Comparison of ENCODE assay signal across 20 cellular contexts in the genomic region with DNA sequence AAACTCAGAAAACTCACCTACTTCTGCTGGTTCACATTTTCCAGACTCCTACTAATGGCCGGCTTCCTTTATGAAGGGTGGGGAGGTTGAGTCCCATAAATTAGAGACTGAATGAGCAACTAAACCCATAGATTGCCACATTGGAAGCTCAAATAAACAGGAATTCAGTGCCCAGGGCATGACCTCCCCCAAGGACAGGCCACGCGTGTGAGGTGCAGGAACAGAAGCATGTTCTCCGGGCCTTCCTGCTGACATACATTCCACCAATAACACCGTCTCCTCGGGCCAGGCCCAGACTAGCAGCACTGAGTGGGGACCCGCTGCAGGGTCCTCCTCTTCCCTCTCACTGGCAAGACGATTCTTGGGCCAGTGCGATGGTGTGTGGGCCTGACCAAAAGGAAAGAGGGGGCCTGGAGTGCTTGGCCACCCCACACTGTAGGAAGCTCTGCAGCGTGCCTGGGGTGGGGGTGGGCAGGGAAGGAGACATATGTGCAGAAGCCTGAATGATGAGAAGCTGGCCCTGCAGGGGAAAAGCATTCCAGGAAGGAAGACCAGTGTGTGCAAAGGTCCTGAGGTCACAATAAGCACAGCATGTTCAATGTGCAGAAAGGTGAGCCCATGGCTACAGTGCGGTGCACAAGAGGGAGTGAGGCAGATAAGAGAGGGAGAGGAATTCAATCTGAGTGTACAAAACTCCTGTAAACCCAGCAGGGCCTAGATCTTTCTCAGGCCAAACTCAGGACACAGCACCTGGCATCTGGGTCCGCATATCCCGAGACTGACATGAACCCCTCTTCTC. TPM values are rescaled to one million over a fixed set of nuclear protein-coding genes. Genes with fewer than 3 reads are reported as not detected.
DNase-seq lines count a peak whose midpoint lies in the region; ATAC-seq and TF ChIP-seq lines count a peak whose summit lies in the region.
"Had no signal": no experiment of that assay in that cellular context is flagged by ENCODE, and none has a peak within 500 bp of the region (broad histone marks: within the 10 kb centered on the region; RNA-seq: fewer than 3 reads in every experiment).

No MANE protein-coding gene starts in this region.

- H3K9me2 ChIP-seq in PC-9 (ENCODE audit: insufficient read depth) = no peaks in the 10 kb centered on the region

- no peak overlapping the region for H2BK120ac ChIP-seq in neuronal stem cell (ENCODE audit: low read depth, low read length)

- no peak overlapping the region for H3K23ac ChIP-seq in neuronal stem cell (ENCODE audit: low read depth, low read length, poor library complexity)

- no peak overlapping the region for H4K8ac ChIP-seq in neuronal stem cell (ENCODE audit: low read depth, low read length)

- H4K91ac ChIP-seq in neuronal stem cell (ENCODE audit: low read depth, low read length, poor library complexity) = no peak overlapping the region

- H3K4me3 ChIP-seq in BLaER1 treated with 17β-estradiol and CSF1 and Interleukin-3, amounts not matched to agents 10 nM and 100 nM = no peak overlapping the region
- H3K4me3 ChIP-seq in PC-9 (no peak overlapping the region), neuronal stem cell (ENCODE audit: low read length in 2 of 2) (no peak overlapping the region), colonic mucosa (no peak overlapping the region)
- no peak overlapping the region for H3K4me3 ChIP-seq in CD8-positive, alpha-beta T cell (ENCODE audit: low read depth, low read length)
- H3K4me3 ChIP-seq: A549, GM23248 had no signal

- H3K27me3 ChIP-seq in BLaER1 treated with 17β-estradiol and CSF1 and Interleukin-3, amounts not matched to agents 10 nM and 100 nM = peaks cover 0 to 23% (median 3%) of the 10 kb centered on the region in 11 experiments; a peak in 7 of 22 replicates
- H3K27me3 ChIP-seq in PC-9 (ENCODE audit: insufficient read depth, low read depth) (no peaks in the 10 kb centered on the region), neuronal stem cell (ENCODE audit: control insufficient read depth in 3 of 3, insufficient read depth in 3 of 3, low read depth in 1 of 3, low read length in 3 of 3) (peaks cover 0 to 32% (median 4%) of the 10 kb centered on the region in 3 experiments), colonic mucosa (no peaks in the 10 kb centered on the region)
- H3K27me3 ChIP-seq in CD8-positive, alpha-beta T cell (ENCODE audit: insufficient read depth, low read length) = no peaks in the 10 kb centered on the region
- H3K27me3 ChIP-seq: BE2C had no signal

- no peak overlapping the region for H3K9ac ChIP-seq in BLaER1 treated with 17β-estradiol and CSF1 and Interleukin-3, amounts not matched to agents 10 nM and 100 nM
- H3K9ac ChIP-seq in neuronal stem cell (ENCODE audit: low read depth, low read length, poor library complexity) (no peak overlapping the region), colonic mucosa (ENCODE audit: low read depth in 2 of 2, low read length in 2 of 2) (no peak overlapping the region)
- H3K9ac ChIP-seq: GM23248 had no signal

- DNase-seq in PC-9 (no peak), neuronal stem cell (ENCODE audit: low spot score) (no peak), NCI-H1930 (lab: John Stamatoyannopoulos, UW) (no peak), colonic mucosa (no peak)
- DNase-seq in central memory CD8-positive, alpha-beta T cell (ENCODE audit: low spot score in 2 of 2) = no peak
- DNase-seq in CD8-positive, alpha-beta T cell = no peak
- DNase-seq: 8988T; ACHN; AML-193; BE2C; C1 segment of cervical spinal cord; Caco-2; CD4-positive, alpha-beta memory T cell; DMS153; DND-41; GM23248; H7; HCEC 1CT had no signal

- peak overlapping the region in 8 of 11 experiments; percentile 22 to 94 (median 68); a peak in 12 of 22 replicates for H3K4me2 ChIP-seq in BLaER1 treated with 17β-estradiol and CSF1 and Interleukin-3, amounts not matched to agents 10 nM and 100 nM
- H3K4me2 ChIP-seq in PC-9 = no peak overlapping the region
- no peak overlapping the region for H3K4me2 ChIP-seq in neuronal stem cell (ENCODE audit: insufficient read depth, low read length, poor library complexity, severe bottlenecking)
- H3K4me2 ChIP-seq: A549 had no signal

- no peaks in the 10 kb centered on the region for H3K27me3 Mint-ChIP-seq in central memory CD8-positive, alpha-beta T cell
- peaks cover 2% of the 10 kb centered on the region for H3K27me3 Mint-ChIP-seq in CD8-positive, alpha-beta T cell (ENCODE audit: low read depth)

- H3K4me1 Mint-ChIP-seq in central memory CD8-positive, alpha-beta T cell = no peaks in the 10 kb centered on the region
- peaks cover 6% of the 10 kb centered on the region for H3K4me1 Mint-ChIP-seq in CD8-positive, alpha-beta T cell (ENCODE audit: low read depth)

- ATAC-seq in central memory CD8-positive, alpha-beta T cell (replicated peaks; ENCODE audit: extremely low read depth, poor library complexity, severe bottlenecking) = no peak
- ATAC-seq in CD8-positive, alpha-beta T cell = no peak
- ATAC-seq: A549 had no signal

- no peaks in the 10 kb centered on the region for H4K20me1 ChIP-seq in BLaER1 treated with 17β-estradiol and CSF1 and Interleukin-3, amounts not matched to agents 10 nM and 100 nM
- H4K20me1 ChIP-seq in PC-9 (ENCODE audit: insufficient read depth) = peaks cover 43% of the 10 kb centered on the region

- H3K79me2 ChIP-seq in PC-9 (ENCODE audit: low read depth) = peaks cover 41% of the 10 kb centered on the region

- no TSS peak for BruUV-seq in PC-9 (replicated peaks; lab: Mats Ljungman, UMichigan)

- H2AK5ac ChIP-seq in neuronal stem cell (ENCODE audit: low read depth, low read length) = peak overlapping the region; percentile 70

- intact Hi-C loops in PC-9 (cut with micrococcal nuclease; ENCODE audit: unreplicated experiment) (no loop called here), colonic mucosa (cut with DNase I) (no loop called here)
- intact Hi-C loops in CD8-positive, alpha-beta T cell (cut with DNase I, micrococcal nuclease) = no loop called here

- H3K4me3 Mint-ChIP-seq in central memory CD8-positive, alpha-beta T cell = peak overlapping the region; percentile 14
- no peak overlapping the region for H3K4me3 Mint-ChIP-seq in CD8-positive, alpha-beta T cell

- peaks cover 27 to 94% (median 54%) of the 10 kb centered on the region in 10 experiments for H3K4me1 ChIP-seq in BLaER1 treated with 17β-estradiol and CSF1 and Interleukin-3, amounts not matched to agents 10 nM and 100 nM
- 0 out of 2 replicates have a peak, but pooled peaks cover 5% of the 10 kb centered on the region for H3K4me1 ChIP-seq in PC-9 (replicated peaks; ENCODE audit: insufficient read depth)
- H3K4me1 ChIP-seq in neuronal stem cell (ENCODE audit: control insufficient read depth in 2 of 2, insufficient read depth in 1 of 2, low read depth in 1 of 2, low read length in 2 of 2) = peaks cover 0 to 3% of the 10 kb centered on the region in 2 donors
- peaks cover 9% of the 10 kb centered on the region for H3K4me1 ChIP-seq in CD8-positive, alpha-beta T cell (ENCODE audit: insufficient read depth, low read length)
- H3K4me1 ChIP-seq in colonic mucosa = no peaks in the 10 kb centered on the region
- H3K4me1 ChIP-seq: BE2C, Caco-2 had no signal

- H3K36me3 ChIP-seq in BLaER1 treated with 17β-estradiol and CSF1 and Interleukin-3, amounts not matched to agents 10 nM and 100 nM = peaks cover 0 to 43% (median 0%) of the 10 kb centered on the region in 11 experiments; a peak in 5 of 22 replicates
- peaks cover 31% of the 10 kb centered on the region; the same call in 1 of the 2 replicates for H3K36me3 ChIP-seq in PC-9 (ENCODE audit: low read depth)
- H3K36me3 ChIP-seq in neuronal stem cell (replicated peaks in 1 of 2; ENCODE audit: control insufficient read depth in 2 of 2, insufficient read depth in 2 of 2, low read length in 2 of 2) = no peaks in the 10 kb centered on the region
- no peaks in the 10 kb centered on the region for H3K36me3 ChIP-seq in CD8-positive, alpha-beta T cell (ENCODE audit: insufficient read depth, low read length)
- H3K36me3 ChIP-seq in colonic mucosa = no peaks in the 10 kb centered on the region
- H3K36me3 ChIP-seq: BE2C had no signal

- H3K4ac ChIP-seq in neuronal stem cell (ENCODE audit: low read length) = no peak overlapping the region

- H2AFZ ChIP-seq in PC-9 (no peak overlapping the region), neuronal stem cell (ENCODE audit: low read length) (no peak overlapping the region)
- H2AFZ ChIP-seq: GM23248 had no signal

- H3F3A ChIP-seq in PC-9 (ENCODE audit: insufficient read depth, low read depth) = peaks cover 78% of the 10 kb centered on the region

- CTCF ChIA-PET in PC-9 (lab: Charles Lee) = no interaction called here
- CTCF ChIA-PET in CD8-positive, alpha-beta T cell (lab: Charles Lee) = interaction anchor here (3.6 to 6.8 kb wide), 4 partner anchors 9 to 45 kb away, joined by 11 to 71 read pairs (median 38); no protein-coding TSS in a partner anchor

- no peak overlapping the region for H2BK12ac ChIP-seq in neuronal stem cell (ENCODE audit: low read length)

- peak overlapping the region; percentile 75 for H2BK15ac ChIP-seq in neuronal stem cell (ENCODE audit: low read length)

- H3K79me1 ChIP-seq in neuronal stem cell (ENCODE audit: low read depth, low read length) = no peaks in the 10 kb centered on the region

- H3K9me3 Mint-ChIP-seq in central memory CD8-positive, alpha-beta T cell = no peaks in the 10 kb centered on the region
- H3K9me3 Mint-ChIP-seq in CD8-positive, alpha-beta T cell = no peaks in the 10 kb centered on the region
- H3K9me3 Mint-ChIP-seq: CD4-positive, alpha-beta memory T cell had no signal

- POLR2A ChIA-PET in PC-9 (lab: Charles Lee; ENCODE audit: unreplicated experiment) = no interaction called here
- POLR2A ChIA-PET in CD8-positive, alpha-beta T cell (lab: Charles Lee) = no interaction called here

- peaks cover 4% of the 10 kb centered on the region for H3K36me3 Mint-ChIP-seq in central memory CD8-positive, alpha-beta T cell (ENCODE audit: insufficient read depth)
- no peaks in the 10 kb centered on the region for H3K36me3 Mint-ChIP-seq in CD8-positive, alpha-beta T cell
- H3K36me3 Mint-ChIP-seq: CD4-positive, alpha-beta memory T cell had no signal

- H3K18ac ChIP-seq in neuronal stem cell (ENCODE audit: low read length) = no peak overlapping the region

- no CpG with 5 or more reads among the region's 13 CpGs for WGBS in neuronal stem cell (ENCODE audit: extremely low coverage in 2 of 2, insufficient read length in 2 of 2, insufficient replicate concordance in 1 of 2), 2 donors

- no peaks in the 10 kb centered on the region for H3K9me3 ChIP-seq in BLaER1 treated with 17β-estradiol and CSF1 and Interleukin-3, amounts not matched to agents 10 nM and 100 nM (replicated peaks in 1 of 11)
- H3K9me3 ChIP-seq in PC-9 (ENCODE audit: insufficient read depth, low read depth) (no peaks in the 10 kb centered on the region), neuronal stem cell (replicated peaks in 1 of 2; ENCODE audit: control insufficient read depth in 2 of 2, insufficient read depth in 1 of 2, low read depth in 1 of 2, low read length in 2 of 2) (no peaks in the 10 kb centered on the region), colonic mucosa (no peaks in the 10 kb centered on the region)
- H3K9me3 ChIP-seq in CD8-positive, alpha-beta T cell (ENCODE audit: low read length) = no peaks in the 10 kb centered on the region
- H3K9me3 ChIP-seq: A549, BE2C, Caco-2 had no signal

- no peak overlapping the region for H3K14ac ChIP-seq in neuronal stem cell (ENCODE audit: low read length)

- no peak overlapping the region for H3K27ac Mint-ChIP-seq in central memory CD8-positive, alpha-beta T cell (ENCODE audit: low read depth)
- H3K27ac Mint-ChIP-seq in CD8-positive, alpha-beta T cell = no peak overlapping the region

- H2BK5ac ChIP-seq in neuronal stem cell (ENCODE audit: low read length) = peak overlapping the region; percentile 22

- TF ChIP-seq CTCF in PC-9 (conservative IDR thresholded peaks at IDR 0.05) = no peak
- no peak for TF ChIP-seq CTCF in CD8-positive, alpha-beta T cell (IDR thresholded peaks at IDR 0.05)
- TF ChIP-seq CTCF in colonic mucosa (IDR thresholded peaks at IDR 0.05) = no peak

- H3K27ac ChIP-seq in BLaER1 treated with 17β-estradiol and CSF1 and Interleukin-3, amounts not matched to agents 10 nM and 100 nM = peak overlapping the region in 8 of 11 experiments; percentile 21 to 80 (median 62); a peak in 9 of 22 replicates
- peak overlapping the region; percentile 18; the same call in 1 of the 2 replicates for H3K27ac ChIP-seq in PC-9
- no peak overlapping the region for H3K27ac ChIP-seq in neuronal stem cell (replicated peaks; ENCODE audit: low read length)
- no peak overlapping the region for H3K27ac ChIP-seq in CD8-positive, alpha-beta T cell (ENCODE audit: low read depth, low read length)
- H3K27ac ChIP-seq in colonic mucosa = no peak overlapping the region
- H3K27ac ChIP-seq: GM23248 had no signal

RNA-seq across cellular contexts. Expression of a gene that starts 12.0 kb away (rescaled TPM):
- total RNA-seq in PC-9 (2021) (116 and 119 TPM in 2 replicates), colonic mucosa (1 to 10 TPM; 2.6 to 5.1 TPM)
- polyA plus RNA-seq in neuronal stem cell (2013, experiment 1 of 2) = 4.1 TPM
- 4.1 TPM for polyA plus RNA-seq in neuronal stem cell (2013, experiment 2 of 2)
- total RNA-seq in CD8-positive, alpha-beta T cell = under 1 TPM in 1 of 2 experiments, not detected in 1; 0.22 TPM
- total RNA-seq: CD4-positive, alpha-beta memory T cell had no signal
- polyA plus RNA-seq: CD4-positive, alpha-beta memory T cell had no signal

Comparison
In these comparisons a context has a peak if more than half of its experiments do, and no peak if none do; other contexts are left out.
1. H3K27ac ChIP-seq: peak in BLaER1 treated with 17β-estradiol and CSF1 and Interleukin-3, amounts not matched to agents 10 nM and 100 nM (8 of 11) and PC-9 (single experiment); none in neuronal stem cell (single experiment), CD8-positive, alpha-beta T cell (single experiment) and colonic mucosa (single experiment).
2. H3K4me2 ChIP-seq: peak in BLaER1 treated with 17β-estradiol and CSF1 and Interleukin-3, amounts not matched to agents 10 nM and 100 nM (8 of 11); none in PC-9 (single experiment) and neuronal stem cell (single experiment).
3. RNA of a gene that starts 12.0 kb away (total RNA-seq): 116 to 119 TPM in PC-9; 2.6 to 5.1 TPM in colonic mucosa and 0.22 TPM in CD8-positive, alpha-beta T cell; every median in the first group is over 10 times any median in the second.